In the genomic region with DNA sequence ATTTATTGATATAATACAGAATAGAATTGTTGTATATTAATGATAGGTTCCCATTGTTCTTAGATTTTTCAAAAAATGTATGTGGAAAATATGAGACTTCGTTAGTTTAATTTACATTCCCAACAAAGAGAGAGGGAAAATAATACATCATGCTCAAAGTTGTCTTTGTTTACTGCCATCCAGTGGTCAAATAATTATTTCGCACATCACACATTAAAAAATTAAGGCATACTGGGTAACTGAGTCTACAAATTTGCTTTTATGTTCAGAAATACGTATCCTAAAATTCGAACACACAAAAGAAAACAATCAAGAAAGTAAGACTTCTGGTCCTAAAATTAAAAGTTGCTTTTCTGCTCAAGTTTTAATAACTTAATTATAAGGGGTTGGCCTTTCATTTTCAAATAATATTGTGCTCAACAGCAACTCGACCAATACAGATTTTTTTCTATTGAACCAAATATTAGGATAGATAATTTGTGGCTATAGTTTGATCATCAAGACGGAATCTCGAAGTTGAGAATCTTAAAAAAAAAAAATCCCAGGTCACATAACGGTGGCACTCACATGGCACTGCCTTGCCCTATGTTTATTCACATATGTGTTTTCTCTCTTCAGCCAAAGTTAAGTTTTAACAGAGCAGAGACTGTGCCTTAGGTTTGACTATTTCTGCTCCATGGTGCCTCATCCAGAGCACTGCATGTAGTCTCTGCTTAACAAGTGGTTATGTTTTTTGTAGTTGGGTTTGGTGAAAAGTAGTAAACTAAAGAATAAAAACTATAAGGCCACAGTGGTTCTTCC, we compare ENCODE assay signal across 10 cellular contexts. TPM values are rescaled to one million over a fixed set of nuclear protein-coding genes. Genes with fewer than 3 reads are reported as not detected.
A peak's percentile ranks its signal among the peaks of the same experiment; 100 is the strongest.
DNase-seq lines count a peak whose midpoint lies in the region; ATAC-seq, FAIRE-seq and TF ChIP-seq lines count a peak whose summit lies in the region.
"Had no signal": no experiment of that assay in that cellular context is flagged by ENCODE, and none has a peak within 500 bp of the region (broad histone marks: within the 10 kb centered on the region; RNA-seq: fewer than 3 reads in every experiment).

No MANE protein-coding gene starts in this region.

- TF ChIP-seq POLR2A in gastroesophageal sphincter (IDR thresholded peaks at IDR 0.05) (no peak), GM12891 (IDR thresholded peaks at IDR 0.05; ENCODE audit: low read depth, low read length) (no peak)

- 82 to 90% methylated on average over 8 of the region's 8 CpGs for WGBS in gastroesophageal sphincter (ENCODE audit: low coverage in 1 of 2), 2 donors

- H3K4me1 ChIP-seq in gastroesophageal sphincter: no peaks in the 10 kb centered on the region

- H3K27me3 Mint-ChIP-seq in naive thymus-derived CD8-positive, alpha-beta T cell: peaks cover 0 to 2% (median 0%) of the 10 kb centered on the region in 5 donors

- peaks cover 0 to 4% (median 0%) of the 10 kb centered on the region in 9 donors for H3K9me3 Mint-ChIP-seq in naive thymus-derived CD8-positive, alpha-beta T cell

- H3K9me3 ChIP-seq in gastroesophageal sphincter: no peaks in the 10 kb centered on the region

- ATAC-seq in gastroesophageal sphincter: no peak
- ATAC-seq in naive thymus-derived CD8-positive, alpha-beta T cell: no peak
- ATAC-seq in HG03460 (IDR thresholded peaks at IDR 0.05; ENCODE audit: unreplicated experiment): no peak

- no peak overlapping the region for H3K4me3 ChIP-seq in gastroesophageal sphincter

- H3K36me3 ChIP-seq in gastroesophageal sphincter: no peaks in the 10 kb centered on the region

- FAIRE-seq in GM12891 (lab: Jason Lieb, UNC) (no peak), urothelium cell line (lab: Jason Lieb, UNC) (no peak)

- POLR2A ChIA-PET in naive thymus-derived CD8-positive, alpha-beta T cell (lab: Charles Lee): no interaction called here

- DNase-seq in AG08395 (ENCODE audit: low spot score) (peak; percentile 10), RKO (ENCODE audit: low spot score) (peak; percentile 37), GM12891 (ENCODE audit: insufficient read length, low spot score) (no peak), urothelium cell line (ENCODE audit: low spot score) (no peak)
- no peak for DNase-seq in naive thymus-derived CD8-positive, alpha-beta T cell
- DNase-seq: mesendoderm; stimulated activated CD4-positive, alpha-beta T cell treated with anti-CD3 and anti-CD28 coated beads, Interleukin-2, amount 100 ng/mL, for 48 hours had no signal

- H3K36me3 Mint-ChIP-seq in naive thymus-derived CD8-positive, alpha-beta T cell: no peaks in the 10 kb centered on the region

- no peak overlapping the region for H3K27ac ChIP-seq in gastroesophageal sphincter

- no peaks in the 10 kb centered on the region for H3K27me3 ChIP-seq in gastroesophageal sphincter

- peaks cover 0 to 14% (median under 1%) of the 10 kb centered on the region in 4 donors for H3K4me1 Mint-ChIP-seq in naive thymus-derived CD8-positive, alpha-beta T cell

- no peak for TF ChIP-seq EP300 in gastroesophageal sphincter (IDR thresholded peaks at IDR 0.05)

- H3K27ac Mint-ChIP-seq in naive thymus-derived CD8-positive, alpha-beta T cell: no peak overlapping the region

- no peak overlapping the region for H3K4me3 Mint-ChIP-seq in naive thymus-derived CD8-positive, alpha-beta T cell

- TF ChIP-seq CTCF in GM12873 (IDR thresholded peaks at IDR 0.05; ENCODE audit: insufficient read depth, low read depth, low read length, missing control alignments) (peak; percentile 29), gastroesophageal sphincter (IDR thresholded peaks at IDR 0.05) (peak; percentile 15 to 39 (median 32))

TF ChIP-seq in GM12891, 5 proteins besides CTCF, POLR2A, EP300 and RAD21:
- TF ChIP-seq SPI1 (IDR thresholded peaks at IDR 0.05; ENCODE audit: low read depth, low read length): no peak
- TF ChIP-seq PAX5 (IDR thresholded peaks at IDR 0.05; ENCODE audit: insufficient read depth, low read length, severe bottlenecking): no peak
- no peak for TF ChIP-seq POLR2AphosphoS5 (IDR thresholded peaks at IDR 0.05; ENCODE audit: low read depth, low read length)
- TF ChIP-seq POU2F2 (IDR thresholded peaks at IDR 0.05; ENCODE audit: low read depth, low read length): no peak

RNA-seq across cellular contexts. Expression of a gene that starts 12.3 kb away (rescaled TPM):
- 10 to 100 TPM in 2 of 4 donors, 1 to 10 TPM in 2; 4.4 to 26.4 (median 13.1) TPM for total RNA-seq in gastroesophageal sphincter
- total RNA-seq in naive thymus-derived CD8-positive, alpha-beta T cell: under 1 TPM; 0.22 to 0.44 TPM
- polyA plus RNA-seq in naive thymus-derived CD8-positive, alpha-beta T cell: 10 to 100 TPM in 1 of 3 donors, under 1 TPM in 2; 0.17 to 16.3 (median 0.43) TPM
- not detected for polyA plus RNA-seq in GM12891 (2012; ENCODE audit: low read depth, missing spikeins)

Comparison
In these comparisons a context has a peak if more than half of its experiments do, and no peak if none do; other contexts are left out.
1. DNase-seq: peak in AG08395 (single experiment) and RKO (single experiment); none in naive thymus-derived CD8-positive, alpha-beta T cell (0 of 10), GM12891 (single experiment) and urothelium cell line (single experiment).